1 cellular context compared by ENCODE assay signal in genomic region chr18:67483237-67483636, GRCh38.
TF ChIP-seq lines count a peak whose summit lies in the region.

No MANE protein-coding gene starts in this region.

TF ChIP-seq in SK-N-SH, 30 proteins besides CTCF, POLR2A, EP300 and RAD21 (continued from another document):
- TF ChIP-seq NFIC (IDR thresholded peaks at IDR 0.05; ENCODE audit: borderline replicate concordance) (peak; percentile 31), NRF1 (IDR thresholded peaks at IDR 0.05; ENCODE audit: low read depth, low read length) (no peak)
TF ChIP-seq in SK-N-SH: peak in this region for 2.
